In genomic region chrX:139692908-139693307, GRCh38 we compare ENCODE assay signal across 1 cellular context.
TF ChIP-seq lines count a peak whose summit lies in the region.

No MANE protein-coding gene starts in this region.

TF ChIP-seq in HepG2, 621 proteins besides CTCF, POLR2A, EP300 and RAD21 (continued from another document):
- TF ChIP-seq PAXIP1 (CRISPR knock-in tag; conservative IDR thresholded peaks at IDR 0.05) (no peak), KAT2B (IDR thresholded peaks at IDR 0.05; ENCODE audit: borderline replicate concordance, low read depth, low read length) (no peak), ATF4 (CRISPR knock-in tag; IDR thresholded peaks at IDR 0.05) (no peak), KDM5A (IDR thresholded peaks at IDR 0.05; ENCODE audit: borderline replicate concordance, low read length) (no peak), ISX (CRISPR knock-in tag; conservative IDR thresholded peaks at IDR 0.05) (no peak)
